ENCODE assay signal across 10 cellular contexts in genomic region chr1:96559707-96560588, GRCh38.
A peak's percentile ranks its signal among the peaks of the same experiment; 100 is the strongest.
DNase-seq lines count a peak whose midpoint lies in the region; ATAC-seq and TF ChIP-seq lines count a peak whose summit lies in the region.
"Had no signal": no experiment of that assay in that cellular context is flagged by ENCODE, and none has a peak within 500 bp of the region (broad histone marks: within the 10 kb centered on the region; RNA-seq: fewer than 3 reads in every experiment).

No MANE protein-coding gene starts in this region.

- 79 to 87% (median 81%) methylated on average over 4 of the region's 4 CpGs for WGBS in heart left ventricle, 4 donors

- in situ Hi-C loops in gastrocnemius medialis (cut with MboI; ENCODE audit: low sequenced_read_pairs in 4 of 4) = no loop called here

- peaks cover 4% of the 10 kb centered on the region for H3K27me3 Mint-ChIP-seq in activated naive CD8-positive, alpha-beta T cell treated with anti-CD3 and anti-CD28 coated beads, Interleukin-2, amount 50 U/mL, for 24 hours

- H3K4me3 Mint-ChIP-seq in activated naive CD8-positive, alpha-beta T cell treated with anti-CD3 and anti-CD28 coated beads, Interleukin-2, amount 50 U/mL, for 24 hours = no peak overlapping the region

- intact Hi-C loops in heart left ventricle (cut with DNase I) (no loop called here), gastrocnemius medialis (cut with DNase I; ENCODE audit: low total_unique reads) (no loop called here)

- H3K27ac Mint-ChIP-seq in activated naive CD8-positive, alpha-beta T cell treated with anti-CD3 and anti-CD28 coated beads, Interleukin-2, amount 50 U/mL, for 24 hours = no peak overlapping the region

- H3K36me3 Mint-ChIP-seq in activated naive CD8-positive, alpha-beta T cell treated with anti-CD3 and anti-CD28 coated beads, Interleukin-2, amount 50 U/mL, for 24 hours (ENCODE audit: low read depth) = no peaks in the 10 kb centered on the region

- H3K4me1 Mint-ChIP-seq in activated naive CD8-positive, alpha-beta T cell treated with anti-CD3 and anti-CD28 coated beads, Interleukin-2, amount 50 U/mL, for 24 hours = no peaks in the 10 kb centered on the region

- TF ChIP-seq POLR2A in heart left ventricle (IDR thresholded peaks at IDR 0.05) (no peak), gastrocnemius medialis (IDR thresholded peaks at IDR 0.05) (no peak)

- peak overlapping the region; percentile 74 for H3K27ac ChIP-seq in SJSA1
- H3K27ac ChIP-seq in heart left ventricle = peak overlapping the region in 1 of 12 donors; percentile 46
- peak overlapping the region; percentile 6 to 14 (median 10) for H3K27ac ChIP-seq in gastrocnemius medialis

- H3K4me1 ChIP-seq in SJSA1 (replicated peaks) (peaks cover 19% of the 10 kb centered on the region), heart left ventricle (peaks cover 0 to 8% (median 0%) of the 10 kb centered on the region in 12 donors), gastrocnemius medialis (no peaks in the 10 kb centered on the region)

- H3K27me3 ChIP-seq in H7 (ENCODE audit: control insufficient read depth, insufficient read depth, low read length) (no peaks in the 10 kb centered on the region), SJSA1 (replicated peaks) (no peaks in the 10 kb centered on the region), heart left ventricle (no peaks in the 10 kb centered on the region), gastrocnemius medialis (no peaks in the 10 kb centered on the region)

- H3K9me3 Mint-ChIP-seq in activated naive CD8-positive, alpha-beta T cell treated with anti-CD3 and anti-CD28 coated beads, Interleukin-2, amount 50 U/mL, for 24 hours = no peaks in the 10 kb centered on the region

- ATAC-seq in heart left ventricle (peak; percentile 32 to 90 (median 64)), gastrocnemius medialis (peak; percentile 83 to 84), GM19467 (IDR thresholded peaks at IDR 0.05; ENCODE audit: unreplicated experiment) (no peak), HG02981 (IDR thresholded peaks at IDR 0.05; ENCODE audit: unreplicated experiment) (no peak)
- ATAC-seq in activated naive CD8-positive, alpha-beta T cell treated with anti-CD3 and anti-CD28 coated beads, Interleukin-2, amount 50 U/mL, for 24 hours = no peak
- ATAC-seq: activated CD4-positive, CD25-positive, alpha-beta regulatory T cell treated with anti-CD3 and anti-CD28 coated beads, Interleukin-2, amount 50 U/mL, for 24 hours had no signal

- DNase-seq in H7 = peak; percentile 33
- DNase-seq in SJSA1 (ENCODE audit: low read depth in 1 of 2, low spot score in 2 of 2) = peak; percentile 59 to 67
- peak in 1 of 5 donors; percentile 45 for DNase-seq in heart left ventricle
- peak; percentile 38 to 61 for DNase-seq in gastrocnemius medialis
- DNase-seq in GM10266 (ENCODE audit: extremely low spot score) = no peak
- DNase-seq in activated naive CD8-positive, alpha-beta T cell treated with anti-CD3 and anti-CD28 coated beads, Interleukin-2, amount 50 U/mL, for 24 hours = no peak
- DNase-seq: NCI-H2029 treated with DMSO at 0.1 percent for 48 hours had no signal

- no peak overlapping the region for H3K4me3 ChIP-seq in H7 (ENCODE audit: insufficient read depth, low read depth, low read length)
- H3K4me3 ChIP-seq in SJSA1 = peak overlapping the region; percentile 6; the same call in 1 of the 2 replicates
- peak overlapping the region in 1 of 12 donors; percentile 17 for H3K4me3 ChIP-seq in heart left ventricle
- peak overlapping the region in 1 of 4 donors; percentile 23 for H3K4me3 ChIP-seq in gastrocnemius medialis

- H3K9me3 ChIP-seq in SJSA1 (replicated peaks) (peaks cover 4% of the 10 kb centered on the region; the same call in 1 of the 2 replicates), heart left ventricle (peaks cover 0 to 9% (median 0%) of the 10 kb centered on the region in 12 donors), gastrocnemius medialis (no peaks in the 10 kb centered on the region)

- H3K36me3 ChIP-seq in H7 (replicated peaks; ENCODE audit: control insufficient read depth, insufficient read depth, low read length) (no peaks in the 10 kb centered on the region), SJSA1 (no peaks in the 10 kb centered on the region), heart left ventricle (no peaks in the 10 kb centered on the region), gastrocnemius medialis (no peaks in the 10 kb centered on the region)

- TF ChIP-seq CTCF in heart left ventricle (IDR thresholded peaks at IDR 0.05) (no peak), gastrocnemius medialis (IDR thresholded peaks at IDR 0.05 in 4 of 5, conservative IDR thresholded peaks at IDR 0.05 in 1 of 5) (no peak), GM10266 (IDR thresholded peaks at IDR 0.05; ENCODE audit: control insufficient read depth, insufficient read depth, low read depth, missing control alignments) (no peak)

Comparison
In these comparisons a context has a peak if more than half of its experiments do, and no peak if none do; other contexts are left out.
1. DNase-seq: peak in H7 (single experiment), SJSA1 (2 of 2) and gastrocnemius medialis (2 of 2); none in GM10266 (single experiment) and activated naive CD8-positive, alpha-beta T cell treated with anti-CD3 and anti-CD28 coated beads, Interleukin-2, amount 50 U/mL, for 24 hours (single experiment).
2. ATAC-seq: peak in heart left ventricle (4 of 4) and gastrocnemius medialis (2 of 2); none in GM19467 (single experiment), HG02981 (single experiment) and activated naive CD8-positive, alpha-beta T cell treated with anti-CD3 and anti-CD28 coated beads, Interleukin-2, amount 50 U/mL, for 24 hours (single experiment).